In genomic region chr1:198203434-198203833, GRCh38 we compare ENCODE assay signal across 1 cellular context.
TF ChIP-seq lines count a peak whose summit lies in the region.

No MANE protein-coding gene starts in this region.

TF ChIP-seq in IMR-90, 13 proteins besides CTCF, POLR2A, EP300 and RAD21:
- TF ChIP-seq FOS (IDR thresholded peaks at IDR 0.05; ENCODE audit: low read depth, low read length), result no peak
- TF ChIP-seq RCOR1 (IDR thresholded peaks at IDR 0.05; ENCODE audit: insufficient replicate concordance, low read length), result no peak
- TF ChIP-seq SMC3 (IDR thresholded peaks at IDR 0.05; ENCODE audit: low read depth, low read length), result no peak
- TF ChIP-seq MAZ (IDR thresholded peaks at IDR 0.05; ENCODE audit: borderline replicate concordance, low read depth, low read length), result no peak
- TF ChIP-seq, protein P1, sequence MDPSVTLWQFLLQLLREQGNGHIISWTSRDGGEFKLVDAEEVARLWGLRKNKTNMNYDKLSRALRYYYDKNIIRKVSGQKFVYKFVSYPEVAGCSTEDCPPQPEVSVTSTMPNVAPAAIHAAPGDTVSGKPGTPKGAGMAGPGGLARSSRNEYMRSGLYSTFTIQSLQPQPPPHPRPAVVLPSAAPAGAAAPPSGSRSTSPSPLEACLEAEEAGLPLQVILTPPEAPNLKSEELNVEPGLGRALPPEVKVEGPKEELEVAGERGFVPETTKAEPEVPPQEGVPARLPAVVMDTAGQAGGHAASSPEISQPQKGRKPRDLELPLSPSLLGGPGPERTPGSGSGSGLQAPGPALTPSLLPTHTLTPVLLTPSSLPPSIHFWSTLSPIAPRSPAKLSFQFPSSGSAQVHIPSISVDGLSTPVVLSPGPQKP (IDR thresholded peaks at IDR 0.05; ENCODE audit: borderline replicate concordance, low read depth, low read length), result no peak
- no peak for TF ChIP-seq MXI1 (IDR thresholded peaks at IDR 0.05; ENCODE audit: borderline replicate concordance, low read depth, low read length)
- no peak for TF ChIP-seq CEBPB (IDR thresholded peaks at IDR 0.05; ENCODE audit: low read depth, low read length)
- TF ChIP-seq BHLHE40 (IDR thresholded peaks at IDR 0.05; ENCODE audit: low read depth, low read length), result no peak
- no peak for TF ChIP-seq MAFK (IDR thresholded peaks at IDR 0.05; ENCODE audit: low read depth, low read length)
- TF ChIP-seq, protein P2, sequence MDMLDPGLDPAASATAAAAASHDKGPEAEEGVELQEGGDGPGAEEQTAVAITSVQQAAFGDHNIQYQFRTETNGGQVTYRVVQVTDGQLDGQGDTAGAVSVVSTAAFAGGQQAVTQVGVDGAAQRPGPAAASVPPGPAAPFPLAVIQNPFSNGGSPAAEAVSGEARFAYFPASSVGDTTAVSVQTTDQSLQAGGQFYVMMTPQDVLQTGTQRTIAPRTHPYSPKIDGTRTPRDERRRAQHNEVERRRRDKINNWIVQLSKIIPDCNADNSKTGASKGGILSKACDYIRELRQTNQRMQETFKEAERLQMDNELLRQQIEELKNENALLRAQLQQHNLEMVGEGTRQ (IDR thresholded peaks at IDR 0.05; ENCODE audit: low read depth, low read length), result no peak
- no peak for TF ChIP-seq NFE2L2 (IDR thresholded peaks at IDR 0.05; ENCODE audit: low read depth, low read length)
- no peak for TF ChIP-seq RFX5 (IDR thresholded peaks at IDR 0.05; ENCODE audit: low read depth, low read length)
TF ChIP-seq in IMR-90: peak in this region for 0.
